16 cellular contexts compared by ENCODE assay signal in the genomic region with DNA sequence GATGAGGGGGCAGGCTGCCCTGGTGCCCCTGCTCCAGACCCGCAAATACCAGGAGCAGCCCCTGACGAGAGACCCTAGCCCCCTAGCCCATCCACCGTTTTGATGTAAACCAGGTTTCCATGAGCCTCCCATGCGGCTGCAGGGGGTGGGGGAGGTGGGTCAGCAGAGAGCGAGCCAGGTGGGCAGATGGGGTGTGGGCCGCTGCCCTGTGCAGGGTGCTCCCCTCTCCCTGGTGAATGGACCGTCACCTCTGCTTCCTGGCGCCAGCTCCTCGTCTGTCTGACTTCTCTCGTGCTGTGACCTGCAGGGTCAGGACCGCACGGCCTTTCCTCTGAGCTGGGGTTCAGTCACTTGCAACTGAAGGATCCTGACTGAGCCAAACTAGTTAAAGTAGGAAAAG. TPM values are rescaled to one million over a fixed set of nuclear protein-coding genes. Genes with fewer than 3 reads are reported as not detected.
DNase-seq lines count a peak whose midpoint lies in the region; ATAC-seq and TF ChIP-seq lines count a peak whose summit lies in the region.
"Had no signal": no experiment of that assay in that cellular context is flagged by ENCODE, and none has a peak within 500 bp of the region (broad histone marks: within the 10 kb centered on the region; RNA-seq: fewer than 3 reads in every experiment).

No MANE protein-coding gene starts in this region.

- no peaks in the 10 kb centered on the region for H3K36me3 Mint-ChIP-seq in activated naive CD8-positive, alpha-beta T cell treated with anti-CD3 and anti-CD28 coated beads, Interleukin-2, amount 10 ng/mL, durations not matched to agents 7 days and 5 days
- no peaks in the 10 kb centered on the region for H3K36me3 Mint-ChIP-seq in activated naive CD8-positive, alpha-beta T cell treated with anti-CD3 and anti-CD28 coated beads, Interleukin-2, amount 50 U/mL, for 24 hours (ENCODE audit: low read depth)
- H3K36me3 Mint-ChIP-seq in Caco-2 (ENCODE audit: insufficient read depth, unreplicated experiment) (peaks cover 23% of the 10 kb centered on the region), WTC11 (peaks cover 7% of the 10 kb centered on the region)

- no peaks in the 10 kb centered on the region; the same call in 1 of the 2 replicates for H3K36me3 ChIP-seq in Caco-2 (ENCODE audit: control insufficient read depth, insufficient read depth, low read length)

- no peak overlapping the region for H3K27ac Mint-ChIP-seq in activated naive CD8-positive, alpha-beta T cell treated with anti-CD3 and anti-CD28 coated beads, Interleukin-2, amount 10 ng/mL, durations not matched to agents 7 days and 5 days
- no peak overlapping the region for H3K27ac Mint-ChIP-seq in activated naive CD8-positive, alpha-beta T cell treated with anti-CD3 and anti-CD28 coated beads, Interleukin-2, amount 50 U/mL, for 24 hours
- peak overlapping the region; percentile 95 for H3K27ac Mint-ChIP-seq in Caco-2 (ENCODE audit: unreplicated experiment)
- H3K27ac Mint-ChIP-seq in WTC11: no peak overlapping the region
- H3K27ac Mint-ChIP-seq: CD4-positive, alpha-beta T cell had no signal

- H3K4me3 Mint-ChIP-seq in activated naive CD8-positive, alpha-beta T cell treated with anti-CD3 and anti-CD28 coated beads, Interleukin-2, amount 10 ng/mL, durations not matched to agents 7 days and 5 days: no peak overlapping the region
- no peak overlapping the region for H3K4me3 Mint-ChIP-seq in activated naive CD8-positive, alpha-beta T cell treated with anti-CD3 and anti-CD28 coated beads, Interleukin-2, amount 50 U/mL, for 24 hours
- H3K4me3 Mint-ChIP-seq in Caco-2 (ENCODE audit: unreplicated experiment): no peak overlapping the region
- no peak overlapping the region for H3K4me3 Mint-ChIP-seq in WTC11
- H3K4me3 Mint-ChIP-seq: CD4-positive, alpha-beta T cell had no signal

- peaks cover 2% of the 10 kb centered on the region for H3K4me1 Mint-ChIP-seq in activated naive CD8-positive, alpha-beta T cell treated with anti-CD3 and anti-CD28 coated beads, Interleukin-2, amount 10 ng/mL, durations not matched to agents 7 days and 5 days
- no peaks in the 10 kb centered on the region for H3K4me1 Mint-ChIP-seq in activated naive CD8-positive, alpha-beta T cell treated with anti-CD3 and anti-CD28 coated beads, Interleukin-2, amount 50 U/mL, for 24 hours
- H3K4me1 Mint-ChIP-seq in Caco-2 (ENCODE audit: low read depth, unreplicated experiment) (peaks cover 42% of the 10 kb centered on the region), WTC11 (peaks cover 4% of the 10 kb centered on the region)

- no peak overlapping the region for H3K4me3 ChIP-seq in Caco-2 (ENCODE audit: low read depth, low read length)

- H3K27me3 ChIP-seq in Caco-2 (replicated peaks; ENCODE audit: control insufficient read depth, insufficient read depth, low read length): no peaks in the 10 kb centered on the region

- CTCF ChIA-PET in Caco-2 (lab: Charles Lee): interaction anchor here (1.0 to 1.5 kb wide), 2 partner anchors 13 to 50 kb away, joined by 3 to 4 read pairs; no protein-coding TSS in a partner anchor
- CTCF ChIA-PET in WTC11 (lab: Charles Lee): interaction anchor here (0.6 to 2.1 kb wide), 3 partner anchors 14 to 52 kb away, joined by 3 to 11 read pairs (median 3); no protein-coding TSS in a partner anchor

- TF ChIP-seq CTCF in Caco-2 (IDR thresholded peaks at IDR 0.05; ENCODE audit: insufficient read depth in 1 of 2, low read depth in 1 of 2, low read length in 1 of 2, severe bottlenecking in 1 of 2, unreplicated experiment in 1 of 2): no peak
- no peak for TF ChIP-seq CTCF in WTC11 (IDR thresholded peaks at IDR 0.05)

- intact Hi-C loops in Caco-2 (cut with micrococcal nuclease; ENCODE audit: unreplicated experiment): no loop called here
- intact Hi-C loops in posterior vena cava (cut with DNase I): no loop called here

- no peak for ATAC-seq in activated naive CD8-positive, alpha-beta T cell treated with anti-CD3 and anti-CD28 coated beads, Interleukin-2, amount 10 ng/mL, durations not matched to agents 7 days and 5 days (ENCODE audit: low read depth)
- no peak for ATAC-seq in activated naive CD8-positive, alpha-beta T cell treated with anti-CD3 and anti-CD28 coated beads, Interleukin-2, amount 50 U/mL, for 24 hours
- no peak for ATAC-seq in WTC11
- ATAC-seq: PC-3 had no signal

- peaks cover 7% of the 10 kb centered on the region for H3K27me3 Mint-ChIP-seq in activated naive CD8-positive, alpha-beta T cell treated with anti-CD3 and anti-CD28 coated beads, Interleukin-2, amount 10 ng/mL, durations not matched to agents 7 days and 5 days
- H3K27me3 Mint-ChIP-seq in activated naive CD8-positive, alpha-beta T cell treated with anti-CD3 and anti-CD28 coated beads, Interleukin-2, amount 50 U/mL, for 24 hours: peaks cover 19% of the 10 kb centered on the region
- no peaks in the 10 kb centered on the region for H3K27me3 Mint-ChIP-seq in Caco-2 (ENCODE audit: insufficient read depth, unreplicated experiment)
- peaks cover 3% of the 10 kb centered on the region for H3K27me3 Mint-ChIP-seq in WTC11 (ENCODE audit: low read depth)

- POLR2A ChIA-PET in activated naive CD8-positive, alpha-beta T cell treated with anti-CD3 and anti-CD28 coated beads, Interleukin-2, amount 10 ng/mL, durations not matched to agents 7 days and 5 days (lab: Charles Lee): no interaction called here
- POLR2A ChIA-PET in Caco-2 (lab: Charles Lee) (no interaction called here), WTC11 (lab: Charles Lee) (no interaction called here)

- peak; percentile 20 for DNase-seq in activated naive CD8-positive, alpha-beta T cell treated with anti-CD3 and anti-CD28 coated beads, Interleukin-2, amount 10 ng/mL, durations not matched to agents 7 days and 5 days
- DNase-seq in activated naive CD8-positive, alpha-beta T cell treated with anti-CD3 and anti-CD28 coated beads, Interleukin-2, amount 50 U/mL, for 24 hours: no peak
- DNase-seq in Caco-2: peak in 1 of 2 experiments; percentile 40
- DNase-seq in WTC11 (ENCODE audit: low spot score): peak; percentile 10
- DNase-seq in posterior vena cava (ENCODE audit: low spot score): peak; percentile 70
- DNase-seq in cerebellar cortex (ENCODE audit: low spot score): no peak
- DNase-seq in NCI-H1694 (lab: John Stamatoyannopoulos, UW): no peak
- no peak for DNase-seq in activated CD4-positive, alpha-beta T cell treated with anti-CD3 and anti-CD28 coated beads for 48 hours
- DNase-seq: CD4-positive, alpha-beta T cell; DMS153; MV-4-11; NCI-H187; NCI-H2227 treated with DMSO at 0.1 percent for 48 hours; NCI-H510A treated with DMSO at 0.1 percent for 48 hours; PC-3; RPMI8226 had no signal

- peaks cover 49% of the 10 kb centered on the region for H3K4me1 ChIP-seq in Caco-2

- no peaks in the 10 kb centered on the region for H3K9me3 Mint-ChIP-seq in activated naive CD8-positive, alpha-beta T cell treated with anti-CD3 and anti-CD28 coated beads, Interleukin-2, amount 10 ng/mL, durations not matched to agents 7 days and 5 days
- H3K9me3 Mint-ChIP-seq in activated naive CD8-positive, alpha-beta T cell treated with anti-CD3 and anti-CD28 coated beads, Interleukin-2, amount 50 U/mL, for 24 hours: no peaks in the 10 kb centered on the region
- H3K9me3 Mint-ChIP-seq in Caco-2 (ENCODE audit: unreplicated experiment): peaks cover 12% of the 10 kb centered on the region
- H3K9me3 Mint-ChIP-seq in WTC11: peaks cover 10% of the 10 kb centered on the region
- H3K9me3 Mint-ChIP-seq: CD4-positive, alpha-beta T cell had no signal

- no peaks in the 10 kb centered on the region for H3K9me3 ChIP-seq in Caco-2

- BruUV-seq in Caco-2 (replicated peaks; lab: Mats Ljungman, UMichigan): no TSS peak

TF ChIP-seq in WTC11, 78 proteins besides CTCF, POLR2A, EP300 and RAD21 (continues in another document):
- TF ChIP-seq ZNF121 (CRISPR knock-in tag; IDR thresholded peaks at IDR 0.05): no peak
- no peak for TF ChIP-seq SMAD4 (CRISPR knock-in tag; IDR thresholded peaks at IDR 0.05)
- TF ChIP-seq, protein P1, sequence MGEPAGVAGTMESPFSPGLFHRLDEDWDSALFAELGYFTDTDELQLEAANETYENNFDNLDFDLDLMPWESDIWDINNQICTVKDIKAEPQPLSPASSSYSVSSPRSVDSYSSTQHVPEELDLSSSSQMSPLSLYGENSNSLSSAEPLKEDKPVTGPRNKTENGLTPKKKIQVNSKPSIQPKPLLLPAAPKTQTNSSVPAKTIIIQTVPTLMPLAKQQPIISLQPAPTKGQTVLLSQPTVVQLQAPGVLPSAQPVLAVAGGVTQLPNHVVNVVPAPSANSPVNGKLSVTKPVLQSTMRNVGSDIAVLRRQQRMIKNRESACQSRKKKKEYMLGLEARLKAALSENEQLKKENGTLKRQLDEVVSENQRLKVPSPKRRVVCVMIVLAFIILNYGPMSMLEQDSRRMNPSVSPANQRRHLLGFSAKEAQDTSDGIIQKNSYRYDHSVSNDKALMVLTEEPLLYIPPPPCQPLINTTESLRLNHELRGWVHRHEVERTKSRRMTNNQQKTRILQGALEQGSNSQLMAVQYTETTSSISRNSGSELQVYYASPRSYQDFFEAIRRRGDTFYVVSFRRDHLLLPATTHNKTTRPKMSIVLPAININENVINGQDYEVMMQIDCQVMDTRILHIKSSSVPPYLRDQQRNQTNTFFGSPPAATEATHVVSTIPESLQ (CRISPR knock-in tag; IDR thresholded peaks at IDR 0.05): no peak
- no peak for TF ChIP-seq ATF1 (CRISPR knock-in tag; IDR thresholded peaks at IDR 0.05)
- TF ChIP-seq, protein P2, sequence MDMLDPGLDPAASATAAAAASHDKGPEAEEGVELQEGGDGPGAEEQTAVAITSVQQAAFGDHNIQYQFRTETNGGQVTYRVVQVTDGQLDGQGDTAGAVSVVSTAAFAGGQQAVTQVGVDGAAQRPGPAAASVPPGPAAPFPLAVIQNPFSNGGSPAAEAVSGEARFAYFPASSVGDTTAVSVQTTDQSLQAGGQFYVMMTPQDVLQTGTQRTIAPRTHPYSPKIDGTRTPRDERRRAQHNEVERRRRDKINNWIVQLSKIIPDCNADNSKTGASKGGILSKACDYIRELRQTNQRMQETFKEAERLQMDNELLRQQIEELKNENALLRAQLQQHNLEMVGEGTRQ (CRISPR knock-in tag; IDR thresholded peaks at IDR 0.05): no peak
- TF ChIP-seq, protein P3, sequence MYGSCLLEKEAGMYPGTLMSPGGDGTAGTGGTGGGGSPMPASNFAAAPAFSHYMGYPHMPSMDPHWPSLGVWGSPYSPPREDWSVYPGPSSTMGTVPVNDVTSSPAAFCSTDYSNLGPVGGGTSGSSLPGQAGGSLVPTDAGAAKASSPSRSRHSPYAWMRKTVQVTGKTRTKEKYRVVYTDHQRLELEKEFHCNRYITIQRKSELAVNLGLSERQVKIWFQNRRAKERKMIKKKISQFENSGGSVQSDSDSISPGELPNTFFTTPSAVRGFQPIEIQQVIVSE (CRISPR knock-in tag; IDR thresholded peaks at IDR 0.05; ENCODE audit: borderline replicate concordance): no peak
- no peak for TF ChIP-seq GRHL2 (CRISPR knock-in tag; IDR thresholded peaks at IDR 0.05; ENCODE audit: insufficient replicate concordance, severe bottlenecking)
- TF ChIP-seq ZNF423 (CRISPR knock-in tag; IDR thresholded peaks at IDR 0.05): no peak
- no peak for TF ChIP-seq MXD4 (CRISPR knock-in tag; IDR thresholded peaks at IDR 0.05; ENCODE audit: borderline replicate concordance)
- TF ChIP-seq TEAD4 (CRISPR knock-in tag; IDR thresholded peaks at IDR 0.05): no peak

RNA-seq across cellular contexts. Expression of a gene that starts 15.7 kb away (rescaled TPM):
- not detected for total RNA-seq in activated naive CD8-positive, alpha-beta T cell treated with anti-CD3 and anti-CD28 coated beads, Interleukin-2, amount 10 ng/mL, durations not matched to agents 7 days and 5 days
- 0.49 and 0.95 TPM in 2 replicates for total RNA-seq in Caco-2 (2022)
- 0.57 to 1.3 TPM (median 0.66 TPM) in 3 replicates for total RNA-seq in WTC11 (2021)
- total RNA-seq in posterior vena cava: not detected
- total RNA-seq: CD4-positive, alpha-beta T cell; PC-3 had no signal

Comparison
In these comparisons a context has a peak if more than half of its experiments do, and no peak if none do; other contexts are left out.
1. DNase-seq: peak in activated naive CD8-positive, alpha-beta T cell treated with anti-CD3 and anti-CD28 coated beads, Interleukin-2, amount 10 ng/mL, durations not matched to agents 7 days and 5 days (single experiment), WTC11 (single experiment) and posterior vena cava (single experiment); none in activated naive CD8-positive, alpha-beta T cell treated with anti-CD3 and anti-CD28 coated beads, Interleukin-2, amount 50 U/mL, for 24 hours (single experiment), cerebellar cortex (single experiment), NCI-H1694 (single experiment) and activated CD4-positive, alpha-beta T cell treated with anti-CD3 and anti-CD28 coated beads for 48 hours (single experiment).